ENCODE assay signal across 17 cellular contexts in the genomic region with DNA sequence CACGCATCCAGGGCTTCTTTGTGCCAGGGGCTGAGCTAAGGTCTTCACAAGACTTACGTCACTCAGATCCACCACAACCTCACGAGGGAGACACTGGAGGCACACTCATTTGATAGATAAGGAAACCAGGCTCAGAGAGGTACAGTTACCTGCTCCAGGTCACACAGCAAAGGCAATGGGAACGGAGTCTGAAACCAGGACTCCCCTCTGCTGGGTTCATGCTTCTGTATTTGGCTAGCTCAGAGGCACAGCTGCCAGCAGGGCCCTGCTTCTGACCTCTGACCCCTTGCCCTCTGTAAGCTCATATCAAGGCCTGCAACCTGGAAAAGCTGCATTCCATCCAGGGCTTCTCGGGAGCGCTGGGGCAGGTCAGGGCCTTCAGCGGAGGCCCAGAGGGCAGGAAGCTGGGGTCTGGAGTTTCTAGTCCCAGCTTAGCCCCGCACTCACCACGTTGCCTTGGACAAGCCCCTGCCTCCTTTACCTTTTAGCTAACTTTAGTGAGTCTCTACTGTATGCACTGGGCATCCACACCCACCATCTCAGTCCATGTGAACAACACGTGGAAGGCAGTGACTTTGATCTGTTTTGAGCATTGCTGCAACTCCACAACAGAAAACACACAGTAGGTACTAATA. TPM values are rescaled to one million over a fixed set of nuclear protein-coding genes. Genes with fewer than 3 reads are reported as not detected.
A peak's percentile ranks its signal among the peaks of the same experiment; 100 is the strongest.
DNase-seq lines count a peak whose midpoint lies in the region; ATAC-seq, FAIRE-seq and TF ChIP-seq lines count a peak whose summit lies in the region.
"Had no signal": no experiment of that assay in that cellular context is flagged by ENCODE, and none has a peak within 500 bp of the region (broad histone marks: within the 10 kb centered on the region; RNA-seq: fewer than 3 reads in every experiment).

No MANE protein-coding gene starts in this region.

- 92% methylated on average over 8 of the region's 10 CpGs for WGBS in A549 (ENCODE audit: missing lambda C conversion rate)
- WGBS in adrenal gland, 4 donors: 48 to 72% (median 64%) methylated on average over 5 to 10 of the region's 10 CpGs
- whole genome bisulfite sequencing in right cardiac atrium: 58% methylated on average over 10 of the region's 10 CpGs
- WGBS in prostate gland: 62% methylated on average over 10 of the region's 10 CpGs

- no peak for DNase-seq in A549 (ENCODE audit: low read depth in 1 of 2, low spot score in 1 of 2)
- DNase-seq in adrenal gland: no peak
- peak in 2 of 3 donors; percentile 35 to 49 for DNase-seq in right cardiac atrium
- DNase-seq in prostate gland (ENCODE audit: low spot score): no peak
- DNase-seq in kidney: no peak
- no peak for DNase-seq in activated T-cell treated with anti-CD3 and anti-CD28 coated beads, Interleukin-2, amount 50 U/mL, for 24 hours
- DNase-seq: activated CD4-positive, alpha-beta T cell treated with anti-CD3 and anti-CD28 coated beads for 36 hours; activated gamma-delta T cell; cerebellar nuclear complex; DMS53; foreskin keratinocyte; IMR-90; NCI-H1417 treated with DMSO at 0.1 percent for 48 hours; NCI-H774 had no signal

- H3K36me3 ChIP-seq in adrenal gland (replicated peaks in 1 of 2): no peaks in the 10 kb centered on the region
- H3K36me3 ChIP-seq in prostate gland: no peaks in the 10 kb centered on the region
- H3K36me3 ChIP-seq in kidney (ENCODE audit: control insufficient read depth in 1 of 2, insufficient read depth in 2 of 2, low read length in 2 of 2): no peaks in the 10 kb centered on the region

- H3K27me3 Mint-ChIP-seq in activated T-cell treated with anti-CD3 and anti-CD28 coated beads, Interleukin-2, amount 50 U/mL, for 24 hours: no peaks in the 10 kb centered on the region
- H3K27me3 Mint-ChIP-seq: activated CD4-positive, alpha-beta T cell treated with anti-CD3 and anti-CD28 coated beads for 36 hours had no signal

- no peaks in the 10 kb centered on the region for H3K36me3 Mint-ChIP-seq in activated T-cell treated with anti-CD3 and anti-CD28 coated beads, Interleukin-2, amount 50 U/mL, for 24 hours (ENCODE audit: low read depth)

- ATAC-seq in A549 (no peak), right cardiac atrium (no peak), GM18511 (IDR thresholded peaks at IDR 0.05; ENCODE audit: unreplicated experiment) (no peak), esophagus mucosa (no peak)
- ATAC-seq: activated CD4-positive, alpha-beta T cell treated with anti-CD3 and anti-CD28 coated beads for 36 hours; foreskin keratinocyte; SK-N-SH treated with all-trans-retinoic acid at 6 μM for 48 hours had no signal

- POLR2A ChIA-PET in A549 (lab: Yijun Ruan, JAX): no interaction called here

- H3K9ac ChIP-seq in kidney (ENCODE audit: low read length in 2 of 2): no peak overlapping the region

- H3K4me3 Mint-ChIP-seq in activated T-cell treated with anti-CD3 and anti-CD28 coated beads, Interleukin-2, amount 50 U/mL, for 24 hours: no peak overlapping the region
- H3K4me3 Mint-ChIP-seq: activated CD4-positive, alpha-beta T cell treated with anti-CD3 and anti-CD28 coated beads for 36 hours had no signal

- H3K9me3 ChIP-seq in A549 (no peaks in the 10 kb centered on the region), adrenal gland (replicated peaks in 1 of 3) (no peaks in the 10 kb centered on the region), right cardiac atrium (ENCODE audit: control insufficient read depth, low read length) (no peaks in the 10 kb centered on the region), prostate gland (no peaks in the 10 kb centered on the region), kidney (ENCODE audit: control insufficient read depth in 1 of 2, low read length in 2 of 2) (no peaks in the 10 kb centered on the region)

- TF ChIP-seq EP300 in A549 (IDR thresholded peaks at IDR 0.05): no peak

- TF ChIP-seq RAD21 in A549 (conservative IDR thresholded peaks at IDR 0.05 in 1 of 2, IDR thresholded peaks at IDR 0.05 in 1 of 2): no peak

- no peak overlapping the region for H3K27ac Mint-ChIP-seq in activated T-cell treated with anti-CD3 and anti-CD28 coated beads, Interleukin-2, amount 50 U/mL, for 24 hours
- H3K27ac Mint-ChIP-seq: activated CD4-positive, alpha-beta T cell treated with anti-CD3 and anti-CD28 coated beads for 36 hours had no signal

- FAIRE-seq in A549 (lab: Jason Lieb, UNC) (no peak), kidney (lab: Jason Lieb, UNC) (no peak)

- H3K27ac ChIP-seq in A549: peak overlapping the region in 1 of 2 experiments; percentile 46; a peak in 1 of 6 replicates
- H3K27ac ChIP-seq in adrenal gland: peak overlapping the region in 4 of 5 donors; percentile 30 to 73 (median 56)
- peak overlapping the region; percentile 52 for H3K27ac ChIP-seq in right cardiac atrium (ENCODE audit: low read length)
- H3K27ac ChIP-seq in prostate gland: peak overlapping the region; percentile 51 to 62
- H3K27ac ChIP-seq in kidney (ENCODE audit: low read depth in 2 of 2, low read length in 2 of 2): peak overlapping the region in 1 of 2 donors; percentile 5
- H3K27ac ChIP-seq: foreskin keratinocyte had no signal

- no peak overlapping the region for H3K4me2 ChIP-seq in A549

- no peaks in the 10 kb centered on the region for H3K27me3 ChIP-seq in adrenal gland
- H3K27me3 ChIP-seq in right cardiac atrium (ENCODE audit: control insufficient read depth, insufficient read depth): no peaks in the 10 kb centered on the region
- no peaks in the 10 kb centered on the region for H3K27me3 ChIP-seq in prostate gland (replicated peaks; ENCODE audit: insufficient read depth)
- H3K27me3 ChIP-seq: foreskin keratinocyte had no signal

- no peaks in the 10 kb centered on the region for H3K9me3 Mint-ChIP-seq in activated T-cell treated with anti-CD3 and anti-CD28 coated beads, Interleukin-2, amount 50 U/mL, for 24 hours

- peaks cover 15% of the 10 kb centered on the region; the same call in 2 of the 3 replicates for H3K4me1 ChIP-seq in A549
- peaks cover 12 to 71% of the 10 kb centered on the region in 2 donors for H3K4me1 ChIP-seq in adrenal gland (replicated peaks in 1 of 2)
- peaks cover 65% of the 10 kb centered on the region for H3K4me1 ChIP-seq in right cardiac atrium (ENCODE audit: control insufficient read depth, insufficient read depth, low read length)
- peaks cover 8% of the 10 kb centered on the region for H3K4me1 ChIP-seq in prostate gland (replicated peaks)
- H3K4me1 ChIP-seq in kidney (ENCODE audit: control insufficient read depth in 1 of 2, insufficient read depth in 1 of 2, low read depth in 1 of 2, low read length in 2 of 2): peaks cover 28 to 76% of the 10 kb centered on the region in 2 donors
- H3K4me1 ChIP-seq: foreskin keratinocyte had no signal

- TF ChIP-seq CTCF in A549 (IDR thresholded peaks at IDR 0.05): no peak
- no peak for TF ChIP-seq CTCF in adrenal gland (IDR thresholded peaks at IDR 0.05)
- no peak for TF ChIP-seq CTCF in prostate gland (IDR thresholded peaks at IDR 0.05)
- TF ChIP-seq CTCF in kidney (IDR thresholded peaks at IDR 0.05; ENCODE audit: borderline replicate concordance, extremely low read depth, insufficient read depth): no peak

- H3K4me3 ChIP-seq in A549: no peak overlapping the region
- H3K4me3 ChIP-seq in adrenal gland: no peak overlapping the region
- no peak overlapping the region for H3K4me3 ChIP-seq in right cardiac atrium (ENCODE audit: low read length)
- no peak overlapping the region for H3K4me3 ChIP-seq in prostate gland
- no peak overlapping the region for H3K4me3 ChIP-seq in kidney (ENCODE audit: low read length in 2 of 2)

- H3K4me1 Mint-ChIP-seq in activated T-cell treated with anti-CD3 and anti-CD28 coated beads, Interleukin-2, amount 50 U/mL, for 24 hours (ENCODE audit: low read depth): peaks cover 11% of the 10 kb centered on the region

- intact Hi-C loops in adrenal gland (cut with DNase I) (no loop called here), right cardiac atrium (cut with DNase I) (no loop called here), prostate gland (cut with DNase I) (no loop called here), kidney (cut with DNase I) (no loop called here)

- CTCF ChIA-PET in A549 (lab: Yijun Ruan, JAX): no interaction called here

- no peak for TF ChIP-seq POLR2A in A549 (IDR thresholded peaks at IDR 0.05; ENCODE audit: low read length)
- no peak for TF ChIP-seq POLR2A in adrenal gland (IDR thresholded peaks at IDR 0.05)
- TF ChIP-seq POLR2A in prostate gland (IDR thresholded peaks at IDR 0.05): no peak

TF ChIP-seq in A549, 52 proteins besides CTCF, POLR2A, EP300 and RAD21:
- TF ChIP-seq ZFP36 (IDR thresholded peaks at IDR 0.05; ENCODE audit: borderline replicate concordance, partially characterized antibody) (peak; percentile 52), KDM1A (IDR thresholded peaks at IDR 0.05; ENCODE audit: low read depth) (peak; percentile 47; the same call in 1 of the 2 replicates), RFX5 (IDR thresholded peaks at IDR 0.05) (no peak), ZC3H11A (IDR thresholded peaks at IDR 0.05) (no peak), JUN (IDR thresholded peaks at IDR 0.05) (0 out of 5 replicates have a peak, but pooled peaks of 1 of the 2 experiments have one; percentile 16)

RNA-seq across cellular contexts. Expression of a gene that starts 34.6 kb away (rescaled TPM):
- 7.0 and 8.3 TPM in 2 replicates for polyA plus RNA-seq in A549 (2011; rRNA removed)
- polyA plus RNA-seq in A549 (2012; cell fraction: cytosol; rRNA removed): 26.3 and 36.6 TPM in 2 replicates
- 187 and 265 TPM in 2 replicates for polyA plus RNA-seq in A549 (2012; cell fraction: nucleus; rRNA removed)
- 42.7 to 51.6 TPM (median 43.5 TPM) in 3 replicates for polyA plus RNA-seq in A549 (2017; fragmentation: RNase III; extraction: RNeasy Plus Mini Kit Qiagen cat#74134 plus additional on column Dnase treatment)
- 16.1 and 26.1 TPM in 2 replicates for polyA minus RNA-seq in A549 (2011; rRNA and poly(A)+ RNA removed)
- 100 to 1,000 TPM; 232 to 558 (median 316) TPM for total RNA-seq in adrenal gland
- polyA plus RNA-seq in adrenal gland: 100 to 1,000 TPM in 2 of 3 donors, 10 to 100 TPM in 1; 38.7 to 394 (median 156) TPM
- 100 to 1,000 TPM; 320 to 659 (median 492) TPM for total RNA-seq in right cardiac atrium
- 257 TPM for polyA plus RNA-seq in right cardiac atrium
- 100 to 1,000 TPM; 135 to 257 TPM for total RNA-seq in prostate gland
- total RNA-seq in kidney: 510 TPM
- polyA plus RNA-seq in kidney (ENCODE audit: insufficient read depth, low read depth, low replicate concordance): 60.4 TPM
- total RNA-seq in esophagus mucosa: 91.0 TPM

Comparison
In these comparisons a context has a peak if more than half of its experiments do, and no peak if none do; other contexts are left out.
1. DNase-seq: peak in right cardiac atrium (2 of 3); none in A549 (0 of 2), adrenal gland (0 of 7), prostate gland (single experiment), kidney (single experiment) and activated T-cell treated with anti-CD3 and anti-CD28 coated beads, Interleukin-2, amount 50 U/mL, for 24 hours (single experiment).